Comparison of ENCODE assay signal across 9 cellular contexts in genomic region chr1:63509718-63510117, GRCh38.
"Had no signal": no experiment of that assay in that cellular context is flagged by ENCODE, and none has a peak within 500 bp of the region (broad histone marks: within the 10 kb centered on the region; RNA-seq: fewer than 3 reads in every experiment).

No MANE protein-coding gene starts in this region.

- H3K27ac ChIP-seq: GM23248 had no signal

- ATAC-seq: GM23338, HCT116 had no signal

- H2AFZ ChIP-seq: GM23248, GM23338 had no signal

- H3K9ac ChIP-seq: GM23248 had no signal

- H3K4me3 ChIP-seq: GM23248, GM23338, HAP-1 had no signal

- DNase-seq: GM23248, GOT3, H7, H9, HCEC 1CT, HFFc6 had no signal

- H3K9me3 ChIP-seq: HAP-1 had no signal

- H3K4me2 ChIP-seq: GM23338 had no signal
